Comparison of ENCODE assay signal across 12 cellular contexts in the genomic region with DNA sequence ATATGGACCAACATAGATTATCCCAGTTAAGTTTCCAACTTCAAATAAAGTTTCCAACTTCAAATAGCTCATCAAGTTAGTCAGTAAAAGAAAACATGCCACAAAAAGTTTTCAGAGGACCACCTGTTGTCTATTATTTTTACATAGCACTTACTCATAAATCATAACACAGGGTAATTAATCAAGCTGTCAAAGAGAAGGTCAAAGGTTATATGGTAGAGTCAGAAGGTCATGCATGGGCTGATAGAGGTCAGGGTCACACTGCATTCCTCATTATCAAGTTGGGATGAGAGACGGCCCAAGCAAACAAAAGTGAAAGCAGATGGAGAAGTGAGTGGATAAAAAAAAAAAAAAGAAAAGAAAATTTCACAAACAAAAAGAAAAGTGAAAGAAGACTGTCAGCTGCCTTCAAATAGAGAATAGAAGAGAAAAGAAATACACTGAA.
DNase-seq lines count a peak whose midpoint lies in the region; ATAC-seq, FAIRE-seq and TF ChIP-seq lines count a peak whose summit lies in the region.
"Had no signal": no experiment of that assay in that cellular context is flagged by ENCODE, and none has a peak within 500 bp of the region (broad histone marks: within the 10 kb centered on the region; RNA-seq: fewer than 3 reads in every experiment).

No MANE protein-coding gene starts in this region.

- intact Hi-C loops in GM12878 (cut with micrococcal nuclease; ENCODE audit: unreplicated experiment): no loop called here

- TF ChIP-seq RAD21 in GM12878 (IDR thresholded peaks at IDR 0.05; ENCODE audit: insufficient read depth, low read depth, low read length): no peak

- TF ChIP-seq POLR2A in GM12878 (IDR thresholded peaks at IDR 0.05; ENCODE audit: low read depth, low read length): no peak

- CTCF ChIA-PET in GM12878 (lab: Yijun Ruan, JAX): interaction anchor here (1.0 to 2.3 kb wide), 5 partner anchors 8 to 86 kb away, joined by 3 to 12 read pairs (median 4); no protein-coding TSS in a partner anchor

- no peaks in the 10 kb centered on the region for H3K27me3 Mint-ChIP-seq in naive thymus-derived CD8-positive, alpha-beta T cell
- H3K27me3 Mint-ChIP-seq: activated CD4-positive, alpha-beta T cell treated with anti-CD3 and anti-CD28 coated beads for 36 hours had no signal

- no peaks in the 10 kb centered on the region for H3K79me2 ChIP-seq in GM12878 (ENCODE audit: control insufficient read depth, insufficient read depth, low read length)

- peak overlapping the region; percentile 8 to 67 (median 38) for H3K4me3 Mint-ChIP-seq in naive thymus-derived CD8-positive, alpha-beta T cell
- H3K4me3 Mint-ChIP-seq: activated CD4-positive, alpha-beta T cell treated with anti-CD3 and anti-CD28 coated beads for 36 hours had no signal

- no peak for TF ChIP-seq CTCF in GM12878 (IDR thresholded peaks at IDR 0.05 in 2 of 3, conservative IDR thresholded peaks at IDR 0.05 in 1 of 3; ENCODE audit: control insufficient read depth in 2 of 3, extremely low read depth in 1 of 3, insufficient read depth in 1 of 3, low read depth in 3 of 3, low read length in 3 of 3)

- no peak for FAIRE-seq in GM12878 (lab: Jason Lieb, UNC)

- H3K4me1 ChIP-seq in GM12878 (ENCODE audit: control insufficient read depth, insufficient read depth, low read length): no peaks in the 10 kb centered on the region

- no peaks in the 10 kb centered on the region for H3K9me3 Mint-ChIP-seq in naive thymus-derived CD8-positive, alpha-beta T cell

- no peak overlapping the region for H3K9ac ChIP-seq in GM12878 (ENCODE audit: control insufficient read depth, insufficient read depth, low read length)

- in situ Hi-C loops in G401 (cut with HindIII; ENCODE audit: low sequenced_read_pairs): loop anchor here (25.0 kb wide), 1 partner anchor 275 kb away; no protein-coding TSS in a partner anchor
- in situ Hi-C loops in GM12878 (cut with MboI): no loop called here

- no peak overlapping the region for H3K4me3 ChIP-seq in GM12878
- H3K4me3 ChIP-seq: PC-9 had no signal

- H3K27ac Mint-ChIP-seq in naive thymus-derived CD8-positive, alpha-beta T cell: peak overlapping the region in 4 of 10 donors; percentile 1 to 82 (median 22)
- H3K27ac Mint-ChIP-seq: activated CD4-positive, alpha-beta T cell treated with anti-CD3 and anti-CD28 coated beads for 36 hours had no signal

- no peaks in the 10 kb centered on the region for H3K27me3 ChIP-seq in GM12878 (replicated peaks in 1 of 2; ENCODE audit: control insufficient read depth in 2 of 2, insufficient read depth in 2 of 2, low read length in 1 of 2)
- H3K27me3 ChIP-seq: heart left ventricle, neutrophil had no signal

- peaks cover 0 to 12% (median 2%) of the 10 kb centered on the region in 3 donors for H3K36me3 Mint-ChIP-seq in naive thymus-derived CD8-positive, alpha-beta T cell

- no peak overlapping the region for H3K27ac ChIP-seq in GM12878 (ENCODE audit: control insufficient read depth, insufficient read depth)
- H3K27ac ChIP-seq: heart left ventricle, neutrophil, PC-9 had no signal

- ATAC-seq in HG03175 (IDR thresholded peaks at IDR 0.05; ENCODE audit: unreplicated experiment) (peak; percentile 43), GM12878 (no peak; the same call in 1 of the 3 replicates), GM18909 (IDR thresholded peaks at IDR 0.05; ENCODE audit: poor library complexity, unreplicated experiment) (no peak), HG03280 (IDR thresholded peaks at IDR 0.05; ENCODE audit: unreplicated experiment) (no peak)
- no peak for ATAC-seq in naive thymus-derived CD8-positive, alpha-beta T cell
- ATAC-seq: activated CD4-positive, alpha-beta T cell treated with anti-CD3 and anti-CD28 coated beads for 36 hours; heart left ventricle had no signal

- H2AFZ ChIP-seq in GM12878 (ENCODE audit: control insufficient read depth, low read depth, low read length): peak overlapping the region; percentile 2; the same call in 1 of the 2 replicates
- H2AFZ ChIP-seq: PC-9 had no signal

- BruUV-seq in GM12878 (replicated peaks; lab: Mats Ljungman, UMichigan): no TSS peak

- 0 out of 2 replicates have a peak overlapping the region, but pooled peaks have one; percentile 18 for H3K4me2 ChIP-seq in GM12878 (ENCODE audit: control insufficient read depth, insufficient read depth)
- H3K4me2 ChIP-seq: PC-9 had no signal

- SMC1A ChIA-PET in GM12878 (lab: Charles Lee; ENCODE audit: uncharacterized antibody, unreplicated experiment): interaction anchor here (0.6 to 1.9 kb wide), 4 partner anchors 9 to 559 kb away, joined by 3 to 11 read pairs (median 4); no protein-coding TSS in a partner anchor

- no CpG with 5 or more reads among the region's 1 CpG for WGBS in GM12878 (ENCODE audit: insufficient coverage, insufficient replicate concordance, low lambda C conversion rate, missing lambda C conversion rate)

- H3K9me3 ChIP-seq in GM12878 (replicated peaks; ENCODE audit: control insufficient read depth, insufficient read depth, low read length): no peaks in the 10 kb centered on the region
- H3K9me3 ChIP-seq: heart left ventricle, neutrophil had no signal

- POLR2A ChIA-PET in GM12878 (lab: Charles Lee): no interaction called here
- POLR2A ChIA-PET in naive thymus-derived CD8-positive, alpha-beta T cell (lab: Charles Lee): no interaction called here

- DNase-seq in G401 (ENCODE audit: low spot score) (peak; percentile 34), GM12878 (ENCODE audit: low read depth, low spot score) (no peak), mesenteric fat pad (ENCODE audit: low spot score) (no peak), inferior parietal cortex (ENCODE audit: extremely low spot score) (no peak)
- DNase-seq in naive thymus-derived CD8-positive, alpha-beta T cell: no peak
- DNase-seq: activated CD4-positive, alpha-beta T cell treated with anti-CD3 and anti-CD28 coated beads for 36 hours; heart left ventricle; PC-9 had no signal

- H3K4me1 Mint-ChIP-seq in naive thymus-derived CD8-positive, alpha-beta T cell: peaks cover 8 to 35% (median 25%) of the 10 kb centered on the region in 4 donors

- RAD21 ChIA-PET in GM12878 (lab: Charles Lee; ENCODE audit: unreplicated experiment): interaction anchor here (1.1 kb wide), 1 partner anchor 86 kb away, joined by 3 read pairs; no protein-coding TSS in a partner anchor

- H3K36me3 ChIP-seq in GM12878 (ENCODE audit: control insufficient read depth in 2 of 2, insufficient read depth in 2 of 2, low read length in 1 of 2): no peaks in the 10 kb centered on the region
- H3K36me3 ChIP-seq: heart left ventricle, neutrophil had no signal

- no peak for TF ChIP-seq EP300 in GM12878 (IDR thresholded peaks at IDR 0.05; ENCODE audit: borderline replicate concordance in 1 of 2, control insufficient read depth in 1 of 2, low read depth in 2 of 2, low read length in 2 of 2)

- H4K20me1 ChIP-seq in GM12878 (ENCODE audit: control insufficient read depth, insufficient read depth): no peaks in the 10 kb centered on the region

TF ChIP-seq in GM12878, 131 proteins besides CTCF, POLR2A, EP300 and RAD21 (continues in another document):
- TF ChIP-seq NR2F1 (conservative IDR thresholded peaks at IDR 0.05) (peak; percentile 91), NR2C1 (IDR thresholded peaks at IDR 0.05) (peak; percentile 87), ZNF384 (IDR thresholded peaks at IDR 0.05; ENCODE audit: borderline replicate concordance, low read depth, low read length) (peak; percentile 56)
- TF ChIP-seq, protein P1, sequence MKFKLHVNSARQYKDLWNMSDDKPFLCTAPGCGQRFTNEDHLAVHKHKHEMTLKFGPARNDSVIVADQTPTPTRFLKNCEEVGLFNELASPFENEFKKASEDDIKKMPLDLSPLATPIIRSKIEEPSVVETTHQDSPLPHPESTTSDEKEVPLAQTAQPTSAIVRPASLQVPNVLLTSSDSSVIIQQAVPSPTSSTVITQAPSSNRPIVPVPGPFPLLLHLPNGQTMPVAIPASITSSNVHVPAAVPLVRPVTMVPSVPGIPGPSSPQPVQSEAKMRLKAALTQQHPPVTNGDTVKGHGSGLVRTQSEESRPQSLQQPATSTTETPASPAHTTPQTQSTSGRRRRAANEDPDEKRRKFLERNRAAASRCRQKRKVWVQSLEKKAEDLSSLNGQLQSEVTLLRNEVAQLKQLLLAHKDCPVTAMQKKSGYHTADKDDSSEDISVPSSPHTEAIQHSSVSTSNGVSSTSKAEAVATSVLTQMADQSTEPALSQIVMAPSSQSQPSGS (IDR thresholded peaks at IDR 0.05; ENCODE audit: low read length): no peak
- TF ChIP-seq, protein P2, sequence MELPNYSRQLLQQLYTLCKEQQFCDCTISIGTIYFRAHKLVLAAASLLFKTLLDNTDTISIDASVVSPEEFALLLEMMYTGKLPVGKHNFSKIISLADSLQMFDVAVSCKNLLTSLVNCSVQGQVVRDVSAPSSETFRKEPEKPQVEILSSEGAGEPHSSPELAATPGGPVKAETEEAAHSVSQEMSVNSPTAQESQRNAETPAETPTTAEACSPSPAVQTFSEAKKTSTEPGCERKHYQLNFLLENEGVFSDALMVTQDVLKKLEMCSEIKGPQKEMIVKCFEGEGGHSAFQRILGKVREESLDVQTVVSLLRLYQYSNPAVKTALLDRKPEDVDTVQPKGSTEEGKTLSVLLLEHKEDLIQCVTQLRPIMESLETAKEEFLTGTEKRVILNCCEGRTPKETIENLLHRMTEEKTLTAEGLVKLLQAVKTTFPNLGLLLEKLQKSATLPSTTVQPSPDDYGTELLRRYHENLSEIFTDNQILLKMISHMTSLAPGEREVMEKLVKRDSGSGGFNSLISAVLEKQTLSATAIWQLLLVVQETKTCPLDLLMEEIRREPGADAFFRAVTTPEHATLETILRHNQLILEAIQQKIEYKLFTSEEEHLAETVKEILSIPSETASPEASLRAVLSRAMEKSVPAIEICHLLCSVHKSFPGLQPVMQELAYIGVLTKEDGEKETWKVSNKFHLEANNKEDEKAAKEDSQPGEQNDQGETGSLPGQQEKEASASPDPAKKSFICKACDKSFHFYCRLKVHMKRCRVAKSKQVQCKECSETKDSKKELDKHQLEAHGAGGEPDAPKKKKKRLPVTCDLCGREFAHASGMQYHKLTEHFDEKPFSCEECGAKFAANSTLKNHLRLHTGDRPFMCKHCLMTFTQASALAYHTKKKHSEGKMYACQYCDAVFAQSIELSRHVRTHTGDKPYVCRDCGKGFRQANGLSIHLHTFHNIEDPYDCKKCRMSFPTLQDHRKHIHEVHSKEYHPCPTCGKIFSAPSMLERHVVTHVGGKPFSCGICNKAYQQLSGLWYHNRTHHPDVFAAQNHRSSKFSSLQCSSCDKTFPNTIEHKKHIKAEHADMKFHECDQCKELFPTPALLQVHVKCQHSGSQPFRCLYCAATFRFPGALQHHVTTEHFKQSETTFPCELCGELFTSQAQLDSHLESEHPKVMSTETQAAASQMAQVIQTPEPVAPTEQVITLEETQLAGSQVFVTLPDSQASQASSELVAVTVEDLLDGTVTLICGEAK (IDR thresholded peaks at IDR 0.05; ENCODE audit: borderline replicate concordance): peak; percentile 84
